In genomic region chr21:29172282-29172681, GRCh38 we compare ENCODE assay signal across 24 cellular contexts. TPM values are rescaled to one million over a fixed set of nuclear protein-coding genes. Genes with fewer than 3 reads are reported as not detected.
DNase-seq lines count a peak whose midpoint lies in the region; ATAC-seq and TF ChIP-seq lines count a peak whose summit lies in the region.
"Had no signal": no experiment of that assay in that cellular context is flagged by ENCODE, and none has a peak within 500 bp of the region (broad histone marks: within the 10 kb centered on the region; RNA-seq: fewer than 3 reads in every experiment).

No MANE protein-coding gene starts in this region.

- in situ Hi-C loops in IMR-90 (cut with MboI; ENCODE audit: low sequenced_read_pairs) = loop anchor here (10.0 kb wide), 1 partner anchor 133 kb away; no protein-coding TSS in a partner anchor

- H3K9ac ChIP-seq in IMR-90 (ENCODE audit: low read depth, low read length) = no peak overlapping the region
- H3K9ac ChIP-seq: GM23248 had no signal

- peaks cover 5% of the 10 kb centered on the region; the same call in 1 of the 2 replicates for H3K9me1 ChIP-seq in IMR-90 (ENCODE audit: insufficient read depth, low read length)

- no peaks in the 10 kb centered on the region for H3K27me3 ChIP-seq in IMR-90 (ENCODE audit: control insufficient read depth, insufficient read depth, low read length)
- no peaks in the 10 kb centered on the region for H3K27me3 ChIP-seq in ascending aorta
- H3K27me3 ChIP-seq: MG63, SJCRH30 had no signal

- no peak overlapping the region for H3K4me2 ChIP-seq in IMR-90 (ENCODE audit: low read depth, low read length)

- WGBS in IMR-90 (ENCODE audit: extremely low coverage in 2 of 2, insufficient read length in 1 of 2), 2 experiments = no CpG with 5 or more reads among the region's 1 CpG

- no peaks in the 10 kb centered on the region for H3K27me3 Mint-ChIP-seq in HFFc6 (ENCODE audit: insufficient read depth)
- no peaks in the 10 kb centered on the region for H3K27me3 Mint-ChIP-seq in naive thymus-derived CD8-positive, alpha-beta T cell
- H3K27me3 Mint-ChIP-seq: B cell had no signal

- CTCF ChIA-PET in IMR-90 (lab: Yijun Ruan, JAX) = no interaction called here

- no peak overlapping the region for H3K27ac Mint-ChIP-seq in HFFc6
- no peak overlapping the region for H3K27ac Mint-ChIP-seq in naive thymus-derived CD8-positive, alpha-beta T cell
- H3K27ac Mint-ChIP-seq: B cell had no signal

- no peak for TF ChIP-seq CTCF in IMR-90 (conservative IDR thresholded peaks at IDR 0.05; ENCODE audit: low read depth, low read length)
- TF ChIP-seq CTCF in HFFc6 (IDR thresholded peaks at IDR 0.05) = no peak
- TF ChIP-seq CTCF in ascending aorta (IDR thresholded peaks at IDR 0.05) = no peak

- DNase-seq in NCI-H146 (lab: John Stamatoyannopoulos, UW) = peak; percentile 33
- DNase-seq in NCI-H146 treated with DMSO at 0.1 percent for 48 hours (lab: John Stamatoyannopoulos, UW; ENCODE audit: unreplicated experiment) = no peak
- no peak for DNase-seq in IMR-90
- DNase-seq in dermis blood vessel endothelial cell = peak; percentile 33
- peak; percentile 20 to 76 for DNase-seq in lung microvascular endothelial cell (ENCODE audit: low read depth in 2 of 2)
- no peak for DNase-seq in HFFc6
- no peak for DNase-seq in ascending aorta (ENCODE audit: low spot score in 2 of 2)
- DNase-seq in naive thymus-derived CD8-positive, alpha-beta T cell = no peak
- DNase-seq: GM23248, H7, KG1, MG63, NCI-H1105 treated with DMSO at 0.1 percent for 48 hours, NCI-H1694, NCI-H2029 treated with DMSO at 0.1 percent for 48 hours, NCI-H446 treated with DMSO at 0.1 percent for 48 hours, NCI-H526 treated with DMSO at 0.1 percent for 48 hours, PC-3, SJCRH30 had no signal

- BruUV-seq in IMR-90 (replicated peaks; lab: Mats Ljungman, UMichigan) = no TSS peak

- H2BK20ac ChIP-seq in IMR-90 (ENCODE audit: low read depth, low read length) = 0 out of 2 replicates have a peak overlapping the region, but pooled peaks have one; percentile 29

- no peak overlapping the region for H4K8ac ChIP-seq in IMR-90 (ENCODE audit: low read depth in 2 of 2, low read length in 2 of 2)

- no peak overlapping the region for H3K4ac ChIP-seq in IMR-90 (ENCODE audit: low read depth, low read length)

- no peak overlapping the region; the same call in 1 of the 2 replicates for H3K14ac ChIP-seq in IMR-90 (replicated peaks; ENCODE audit: low read depth, low read length)

- 0 out of 2 replicates have a peak overlapping the region, but pooled peaks have one; percentile 65 for H4K5ac ChIP-seq in IMR-90 (ENCODE audit: low read depth, low read length)

- no peak overlapping the region for H2AK9ac ChIP-seq in IMR-90 (replicated peaks; ENCODE audit: low read depth, low read length, poor library complexity)

- no peak overlapping the region for H3K56ac ChIP-seq in IMR-90 (ENCODE audit: extremely low read depth, insufficient read depth, low read length)

- intact Hi-C loops in IMR-90 (cut with micrococcal nuclease) (no loop called here), ascending aorta (cut with DNase I) (no loop called here)

- no peak overlapping the region for H2BK120ac ChIP-seq in IMR-90 (ENCODE audit: low read depth, low read length)

- peaks cover 5% of the 10 kb centered on the region for H3K4me1 ChIP-seq in IMR-90 (ENCODE audit: control insufficient read depth, insufficient read depth, low read length)
- peaks cover 0 to 16% of the 10 kb centered on the region in 2 donors for H3K4me1 ChIP-seq in ascending aorta
- H3K4me1 ChIP-seq: SJCRH30 had no signal

- peak overlapping the region; percentile 61; the same call in 1 of the 2 replicates for H2AK5ac ChIP-seq in IMR-90 (ENCODE audit: low read depth, low read length)

- no peak overlapping the region for H2BK15ac ChIP-seq in IMR-90 (ENCODE audit: low read depth, low read length)

- H3K18ac ChIP-seq in IMR-90 (ENCODE audit: low read depth, low read length) = peak overlapping the region; percentile 72

- H3K23ac ChIP-seq in IMR-90 (ENCODE audit: low read depth, low read length) = no peak overlapping the region

- peaks cover 48% of the 10 kb centered on the region for H3K4me1 Mint-ChIP-seq in HFFc6 (ENCODE audit: low read depth)
- peaks cover 0 to 28% (median 2%) of the 10 kb centered on the region in 4 donors for H3K4me1 Mint-ChIP-seq in naive thymus-derived CD8-positive, alpha-beta T cell

- ATAC-seq in IMR-90 (ENCODE audit: low read depth) = no peak
- no peak for ATAC-seq in naive thymus-derived CD8-positive, alpha-beta T cell
- ATAC-seq: PC-3, Right ventricle myocardium inferior, SK-N-SH treated with all-trans-retinoic acid at 6 μM for 48 hours had no signal

- H3K9me3 Mint-ChIP-seq in HFFc6 = no peaks in the 10 kb centered on the region
- H3K9me3 Mint-ChIP-seq in naive thymus-derived CD8-positive, alpha-beta T cell = no peaks in the 10 kb centered on the region

- H4K20me1 ChIP-seq in IMR-90 (ENCODE audit: insufficient read depth, low read length) = no peaks in the 10 kb centered on the region

- no peaks in the 10 kb centered on the region for H3K36me3 ChIP-seq in IMR-90 (ENCODE audit: control insufficient read depth, insufficient read depth, low read length)
- no peaks in the 10 kb centered on the region for H3K36me3 ChIP-seq in ascending aorta
- H3K36me3 ChIP-seq: MG63, SJCRH30 had no signal

- H3K79me1 ChIP-seq in IMR-90 (ENCODE audit: low read depth in 1 of 2, low read length in 2 of 2) = peaks cover 0 to 8% of the 10 kb centered on the region in 2 experiments; a peak in 1 of 4 replicates

- TF ChIP-seq POLR2A in IMR-90 (IDR thresholded peaks at IDR 0.05; ENCODE audit: low read depth, low read length) = no peak

- no peak for TF ChIP-seq RAD21 in IMR-90 (IDR thresholded peaks at IDR 0.05; ENCODE audit: low read length)

- H2AFZ ChIP-seq in IMR-90 (replicated peaks; ENCODE audit: low read length, poor library complexity) = no peak overlapping the region
- H2AFZ ChIP-seq: GM23248 had no signal

- no peaks in the 10 kb centered on the region for H3K36me3 Mint-ChIP-seq in HFFc6 (ENCODE audit: low read depth)
- peaks cover 8 to 14% (median 11%) of the 10 kb centered on the region in 3 donors for H3K36me3 Mint-ChIP-seq in naive thymus-derived CD8-positive, alpha-beta T cell

- H3K4me3 Mint-ChIP-seq in HFFc6 = no peak overlapping the region
- H3K4me3 Mint-ChIP-seq in naive thymus-derived CD8-positive, alpha-beta T cell = no peak overlapping the region

- POLR2A ChIA-PET in IMR-90 (lab: Charles Lee; ENCODE audit: unreplicated experiment) = no interaction called here
- POLR2A ChIA-PET in naive thymus-derived CD8-positive, alpha-beta T cell (lab: Charles Lee) = no interaction called here

- no peak overlapping the region for H4K91ac ChIP-seq in IMR-90 (ENCODE audit: insufficient read depth, low read depth, low read length)

- H3K27ac ChIP-seq in IMR-90 (ENCODE audit: insufficient read depth, low read length) = no peak overlapping the region
- no peak overlapping the region for H3K27ac ChIP-seq in ascending aorta
- H3K27ac ChIP-seq: 22Rv1, C4-2B, GM23248, SJCRH30 had no signal

- no peak overlapping the region for H3K4me3 ChIP-seq in IMR-90 (ENCODE audit: insufficient read depth, low read depth, low read length)
- H3K4me3 ChIP-seq in ascending aorta = no peak overlapping the region
- H3K4me3 ChIP-seq: GM23248, MG63, SJCRH30 had no signal

- H3K9me3 ChIP-seq in IMR-90 (ENCODE audit: control insufficient read depth, insufficient read depth, low read length) (no peaks in the 10 kb centered on the region), ascending aorta (no peaks in the 10 kb centered on the region)
- H3K9me3 ChIP-seq: MG63, SJCRH30 had no signal

- H2BK5ac ChIP-seq in IMR-90 (ENCODE audit: low read depth, low read length, poor library complexity, severe bottlenecking) = no peak overlapping the region

- dilution Hi-C loops in IMR-90 (cut with HindIII; ENCODE audit: low sequenced_read_pairs, unreplicated experiment) = no loop called here

TF ChIP-seq in IMR-90, 13 proteins besides CTCF, POLR2A, EP300 and RAD21:
- no peak for TF ChIP-seq SMC3 (IDR thresholded peaks at IDR 0.05; ENCODE audit: low read depth, low read length)
- TF ChIP-seq NFE2L2 (IDR thresholded peaks at IDR 0.05; ENCODE audit: low read depth, low read length) = no peak

RNA-seq across cellular contexts. Expression of gene MAP3K7CL, which starts 41.8 kb away (rescaled TPM):
- total RNA-seq in IMR-90 (2012; rRNA removed) (21.0 and 25.3 TPM in 2 replicates), dermis blood vessel endothelial cell (2.2 and 3.7 TPM in 2 replicates), lung microvascular endothelial cell (2.2 and 3.0 TPM in 2 replicates), ascending aorta (6.9 TPM)
- 21.8 and 22.3 TPM in 2 replicates for polyA plus RNA-seq in IMR-90 (2012; rRNA removed)
- 10.0 and 17.0 TPM in 2 replicates for polyA plus RNA-seq in IMR-90 (2012; cell fraction: cytosol; rRNA removed)
- polyA plus RNA-seq in IMR-90 (2012; cell fraction: nucleus; rRNA removed; ENCODE audit: low replicate concordance) = 7.6 and 12.0 TPM in 2 replicates
- 10 to 100 TPM in 1 of 6 experiments, 1 to 10 TPM in 5; 6.2 to 11.4 (median 7.6) TPM for total RNA-seq in HFFc6 (2021; fragmentation: NEBNext Ultra II Directional; extraction: Animal tissue kit (Norgen Biotek cat#: 25700))
- total RNA-seq in naive thymus-derived CD8-positive, alpha-beta T cell = 10 to 100 TPM; 13.1 to 13.5 TPM
- 1 to 10 TPM; 2.6 to 6.5 (median 5.4) TPM for polyA plus RNA-seq in naive thymus-derived CD8-positive, alpha-beta T cell
- total RNA-seq: H7 had no signal

Comparison
In these comparisons a context has a peak if more than half of its experiments do, and no peak if none do; other contexts are left out.
1. DNase-seq: peak in NCI-H146 (single experiment), dermis blood vessel endothelial cell (single experiment) and lung microvascular endothelial cell (2 of 2); none in NCI-H146 treated with DMSO at 0.1 percent for 48 hours (single experiment), IMR-90 (single experiment), HFFc6 (single experiment), ascending aorta (0 of 2) and naive thymus-derived CD8-positive, alpha-beta T cell (0 of 10).